8 cellular contexts compared by ENCODE assay signal in the genomic region with DNA sequence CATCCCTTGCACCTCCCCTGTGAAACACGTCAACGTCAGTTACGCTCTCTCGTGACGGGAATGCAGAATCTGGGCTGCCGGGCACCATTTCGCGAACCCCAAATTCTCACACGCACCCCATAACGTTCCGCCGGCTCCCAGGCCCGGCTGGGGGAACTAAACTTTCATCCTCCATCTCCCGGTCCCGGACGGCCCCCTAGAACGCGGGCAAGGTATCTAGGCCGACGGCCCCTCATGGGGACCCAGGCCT. TPM values are rescaled to one million over a fixed set of nuclear protein-coding genes. Genes with fewer than 3 reads are reported as not detected.
DNase-seq lines count a peak whose midpoint lies in the region; ATAC-seq and TF ChIP-seq lines count a peak whose summit lies in the region.

No MANE protein-coding gene starts in this region.

- peak overlapping the region; percentile 34 for H3K18ac ChIP-seq in mesendoderm (ENCODE audit: low read length)

- ATAC-seq in HG02970 (IDR thresholded peaks at IDR 0.05; ENCODE audit: low FRiP score, unreplicated experiment): no peak

- DNase-seq in MG63: no peak
- no peak for DNase-seq in mesendoderm
- DNase-seq in tibial artery: no peak
- no peak for DNase-seq in G401 (ENCODE audit: low spot score)
- no peak for DNase-seq in NCI-H524 treated with DMSO at 0.1 percent for 48 hours (lab: John Stamatoyannopoulos, UW)

- H3K4me1 ChIP-seq in mesendoderm (ENCODE audit: control insufficient read depth, low read depth, low read length) (peaks cover 2% of the 10 kb centered on the region), tibial artery (peaks cover 0 to 26% (median 11%) of the 10 kb centered on the region in 4 donors)

- no peak overlapping the region for H2BK120ac ChIP-seq in mesendoderm (ENCODE audit: low read depth, low read length)

- no peaks in the 10 kb centered on the region for H3K9me3 ChIP-seq in MG63
- H3K9me3 ChIP-seq in tibial artery: no peaks in the 10 kb centered on the region

- H2BK15ac ChIP-seq in mesendoderm (replicated peaks; ENCODE audit: low read depth): no peak overlapping the region

- H3K23ac ChIP-seq in mesendoderm (ENCODE audit: low read length): peak overlapping the region; percentile 75

- H3K4me3 ChIP-seq in GM12875 (ENCODE audit: low read depth, low read length): peak overlapping the region; percentile 79
- peak overlapping the region; percentile 86 for H3K4me3 ChIP-seq in MG63
- H3K4me3 ChIP-seq in mesendoderm (ENCODE audit: low read length): peak overlapping the region; percentile 96
- peak overlapping the region; percentile 77 to 93 for H3K4me3 ChIP-seq in tibial artery

- H2AK5ac ChIP-seq in mesendoderm (ENCODE audit: low read length): no peak overlapping the region

- peak overlapping the region; percentile 93 for H3K4ac ChIP-seq in mesendoderm (ENCODE audit: low read depth, low read length)

- H3K79me2 ChIP-seq in mesendoderm (ENCODE audit: control insufficient read depth, insufficient read depth, low read length): peaks cover 4% of the 10 kb centered on the region

- in situ Hi-C loops in G401 (cut with HindIII; ENCODE audit: low sequenced_read_pairs): no loop called here

- peaks cover 6% of the 10 kb centered on the region for H3K79me1 ChIP-seq in mesendoderm (ENCODE audit: low read length)

- H4K8ac ChIP-seq in mesendoderm (ENCODE audit: low read depth, low read length): no peak overlapping the region

- no peaks in the 10 kb centered on the region for H3K27me3 ChIP-seq in MG63
- H3K27me3 ChIP-seq in mesendoderm (ENCODE audit: insufficient read depth, low read length, poor library complexity): no peaks in the 10 kb centered on the region
- H3K27me3 ChIP-seq in tibial artery: no peaks in the 10 kb centered on the region

- H3K36me3 ChIP-seq in MG63 (peaks cover 14% of the 10 kb centered on the region), mesendoderm (ENCODE audit: control insufficient read depth, insufficient read depth, low read length) (no peaks in the 10 kb centered on the region), tibial artery (peaks cover 6 to 13% (median 12%) of the 10 kb centered on the region in 3 donors)

- peak overlapping the region; percentile 53 for H2BK5ac ChIP-seq in mesendoderm (ENCODE audit: low read length)

- intact Hi-C loops in tibial artery (cut with DNase I; ENCODE audit: low total_unique reads): no loop called here

- H4K5ac ChIP-seq in mesendoderm (ENCODE audit: low read length): no peak overlapping the region

- peak overlapping the region; percentile 94 for H3K9ac ChIP-seq in mesendoderm (ENCODE audit: low read length)

- peak overlapping the region; percentile 97 for H3K56ac ChIP-seq in mesendoderm (ENCODE audit: low read length)

- peak overlapping the region; percentile 95 for H3K4me2 ChIP-seq in mesendoderm (ENCODE audit: low read length)

- TF ChIP-seq CTCF in GM12875 (IDR thresholded peaks at IDR 0.05; ENCODE audit: borderline replicate concordance, insufficient read depth, low read depth, low read length): no peak
- no peak for TF ChIP-seq CTCF in tibial artery (IDR thresholded peaks at IDR 0.05)

- H3K27ac ChIP-seq in cingulate gyrus (ENCODE audit: low read depth, low read length): peak overlapping the region; percentile 99
- H3K27ac ChIP-seq in mesendoderm (ENCODE audit: low read depth, low read length): no peak overlapping the region
- H3K27ac ChIP-seq in tibial artery: peak overlapping the region; percentile 98 to 99

- no CpG with 5 or more reads among the region's 20 CpGs for WGBS in mesendoderm (ENCODE audit: extremely low coverage, insufficient coverage, low lambda C conversion rate)

RNA-seq across cellular contexts. Expression of gene DNAJC27, which starts 0.5 kb away (rescaled TPM):
- total RNA-seq in MG63 (2014; rRNA removed; shearing (Covaris generic); ENCODE audit: low replicate concordance): 0.59 and 0.96 TPM in 2 replicates
- polyA plus RNA-seq in mesendoderm (2013, experiment 1 of 2): 1.5 TPM
- 1.6 TPM for polyA plus RNA-seq in mesendoderm (2013, experiment 2 of 2)
- total RNA-seq in G401 (2014; rRNA removed; shearing (Covaris generic)): 6.5 and 9.8 TPM in 2 replicates

RNA-seq across cellular contexts. Expression of gene ADCY3, which starts 51.2 kb away (rescaled TPM):
- total RNA-seq in MG63 (2014; rRNA removed; shearing (Covaris generic); ENCODE audit: low replicate concordance): 6.7 and 6.9 TPM in 2 replicates
- polyA plus RNA-seq in mesendoderm (2013, experiment 1 of 2): 17.0 TPM
- 18.1 TPM for polyA plus RNA-seq in mesendoderm (2013, experiment 2 of 2)
- 20.4 and 22.3 TPM in 2 replicates for total RNA-seq in G401 (2014; rRNA removed; shearing (Covaris generic))
